In genomic region chr19:11242864-11243797, GRCh38 we compare ENCODE assay signal across 1 cellular context.
TF ChIP-seq lines count a peak whose summit lies in the region.

No MANE protein-coding gene starts in this region.

TF ChIP-seq in HepG2, 621 proteins besides CTCF, POLR2A, EP300 and RAD21 (continued from another document and continues in another):
- TF ChIP-seq CEBPZ (IDR thresholded peaks at IDR 0.05; ENCODE audit: low read length) (no peak), TARDBP (CRISPR knock-in tag; IDR thresholded peaks at IDR 0.05) (peak; percentile 54; the same call in 1 of the 2 replicates), CBX5 (CRISPR knock-in tag; IDR thresholded peaks at IDR 0.05; ENCODE audit: borderline replicate concordance) (peak; percentile 52; the same call in 1 of the 2 replicates), TOE1 (CRISPR knock-in tag; IDR thresholded peaks at IDR 0.05) (no peak; the same call in 1 of the 2 replicates), SOX6 (IDR thresholded peaks at IDR 0.05) (no peak), SOX6 (CRISPR knock-in tag; IDR thresholded peaks at IDR 0.05) (peak; percentile 30; the same call in 1 of the 2 replicates), NFE2 (CRISPR knock-in tag; IDR thresholded peaks at IDR 0.05) (no peak), XRCC5 (optimal IDR thresholded peaks at IDR 0.05; ENCODE audit: low read length) (peak; percentile 12), ZNF547 (CRISPR knock-in tag; IDR thresholded peaks at IDR 0.05) (no peak), MNT (IDR thresholded peaks at IDR 0.05) (no peak), ZNF501 (CRISPR knock-in tag; IDR thresholded peaks at IDR 0.05) (no peak), ZNF557 (CRISPR knock-in tag; IDR thresholded peaks at IDR 0.05) (no peak), HNRNPLL (IDR thresholded peaks at IDR 0.05; ENCODE audit: low read depth, low read length, poor library complexity, severe bottlenecking) (peak; percentile 71), ARNTL (CRISPR knock-in tag; IDR thresholded peaks at IDR 0.05) (peak; percentile 52; the same call in 1 of the 2 replicates), ZNF121 (CRISPR knock-in tag; IDR thresholded peaks at IDR 0.05) (no peak), HBP1 (CRISPR knock-in tag; IDR thresholded peaks at IDR 0.05; ENCODE audit: low read depth) (no peak), ZNF768 (CRISPR knock-in tag; IDR thresholded peaks at IDR 0.05) (peak; percentile 13; the same call in 1 of the 2 replicates), ZNF383 (CRISPR knock-in tag; IDR thresholded peaks at IDR 0.05; ENCODE audit: borderline replicate concordance) (no peak), FOSL1 (CRISPR knock-in tag; IDR thresholded peaks at IDR 0.05; ENCODE audit: borderline replicate concordance) (no peak), PLRG1 (conservative IDR thresholded peaks at IDR 0.05) (no peak), ZNF605 (CRISPR knock-in tag; IDR thresholded peaks at IDR 0.05) (peak; percentile 61), ZGPAT (CRISPR knock-in tag; IDR thresholded peaks at IDR 0.05) (peak; percentile 16; the same call in 1 of the 2 replicates), ZNF670 (CRISPR knock-in tag; IDR thresholded peaks at IDR 0.05; ENCODE audit: borderline replicate concordance) (no peak), GATA4 (IDR thresholded peaks at IDR 0.05; ENCODE audit: borderline replicate concordance, low read depth) (no peak), ZBTB49 (CRISPR knock-in tag; IDR thresholded peaks at IDR 0.05; ENCODE audit: borderline replicate concordance) (no peak), GATAD1 (CRISPR knock-in tag; IDR thresholded peaks at IDR 0.05) (no peak; the same call in 1 of the 2 replicates), POLR2AphosphoS5 (IDR thresholded peaks at IDR 0.05; ENCODE audit: low read depth, low read length) (peak; percentile 62), MAX (IDR thresholded peaks at IDR 0.05) (peak; percentile 55), THAP11 (CRISPR knock-in tag; IDR thresholded peaks at IDR 0.05) (peak; percentile 36; the same call in 1 of the 2 replicates), GABPB1 (CRISPR knock-in tag; IDR thresholded peaks at IDR 0.05) (peak; percentile 46), ZNF225 (CRISPR knock-in tag; IDR thresholded peaks at IDR 0.05) (0 out of 2 replicates have a peak, but pooled peaks have one; percentile 23), SIN3B (IDR thresholded peaks at IDR 0.05; ENCODE audit: low read length) (no peak), MIER3 (CRISPR knock-in tag; IDR thresholded peaks at IDR 0.05; ENCODE audit: borderline replicate concordance) (no peak), SSRP1 (CRISPR knock-in tag; IDR thresholded peaks at IDR 0.05) (peak; percentile 82; the same call in 1 of the 2 replicates), WIZ (CRISPR knock-in tag; IDR thresholded peaks at IDR 0.05) (0 out of 2 replicates have a peak, but pooled peaks have one; percentile 41), TEAD2 (CRISPR knock-in tag; IDR thresholded peaks at IDR 0.05) (no peak), ZNF609 (CRISPR knock-in tag; IDR thresholded peaks at IDR 0.05; ENCODE audit: borderline replicate concordance) (0 out of 2 replicates have a peak, but pooled peaks have one; percentile 16), NONO (IDR thresholded peaks at IDR 0.05) (no peak), NONO (CRISPR knock-in tag; conservative IDR thresholded peaks at IDR 0.05) (peak; percentile 61; the same call in 1 of the 2 replicates)
- TF ChIP-seq, protein P1, sequence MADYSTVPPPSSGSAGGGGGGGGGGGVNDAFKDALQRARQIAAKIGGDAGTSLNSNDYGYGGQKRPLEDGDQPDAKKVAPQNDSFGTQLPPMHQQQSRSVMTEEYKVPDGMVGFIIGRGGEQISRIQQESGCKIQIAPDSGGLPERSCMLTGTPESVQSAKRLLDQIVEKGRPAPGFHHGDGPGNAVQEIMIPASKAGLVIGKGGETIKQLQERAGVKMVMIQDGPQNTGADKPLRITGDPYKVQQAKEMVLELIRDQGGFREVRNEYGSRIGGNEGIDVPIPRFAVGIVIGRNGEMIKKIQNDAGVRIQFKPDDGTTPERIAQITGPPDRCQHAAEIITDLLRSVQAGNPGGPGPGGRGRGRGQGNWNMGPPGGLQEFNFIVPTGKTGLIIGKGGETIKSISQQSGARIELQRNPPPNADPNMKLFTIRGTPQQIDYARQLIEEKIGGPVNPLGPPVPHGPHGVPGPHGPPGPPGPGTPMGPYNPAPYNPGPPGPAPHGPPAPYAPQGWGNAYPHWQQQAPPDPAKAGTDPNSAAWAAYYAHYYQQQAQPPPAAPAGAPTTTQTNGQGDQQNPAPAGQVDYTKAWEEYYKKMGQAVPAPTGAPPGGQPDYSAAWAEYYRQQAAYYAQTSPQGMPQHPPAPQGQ (CRISPR knock-in tag; IDR thresholded peaks at IDR 0.05; ENCODE audit: borderline replicate concordance) = no peak
- TF ChIP-seq, protein P2, sequence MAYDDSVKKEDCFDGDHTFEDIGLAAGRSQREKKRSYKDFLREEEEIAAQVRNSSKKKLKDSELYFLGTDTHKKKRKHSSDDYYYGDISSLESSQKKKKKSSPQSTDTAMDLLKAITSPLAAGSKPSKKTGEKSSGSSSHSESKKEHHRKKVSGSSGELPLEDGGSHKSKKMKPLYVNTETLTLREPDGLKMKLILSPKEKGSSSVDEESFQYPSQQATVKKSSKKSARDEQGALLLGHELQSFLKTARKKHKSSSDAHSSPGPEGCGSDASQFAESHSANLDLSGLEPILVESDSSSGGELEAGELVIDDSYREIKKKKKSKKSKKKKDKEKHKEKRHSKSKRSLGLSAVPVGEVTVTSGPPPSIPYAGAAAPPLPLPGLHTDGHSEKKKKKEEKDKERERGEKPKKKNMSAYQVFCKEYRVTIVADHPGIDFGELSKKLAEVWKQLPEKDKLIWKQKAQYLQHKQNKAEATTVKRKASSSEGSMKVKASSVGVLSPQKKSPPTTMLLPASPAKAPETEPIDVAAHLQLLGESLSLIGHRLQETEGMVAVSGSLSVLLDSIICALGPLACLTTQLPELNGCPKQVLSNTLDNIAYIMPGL (CRISPR knock-in tag; IDR thresholded peaks at IDR 0.05; ENCODE audit: borderline replicate concordance in 1 of 2, low read depth in 1 of 2) = peak in 1 of 2 experiments; percentile 25; a peak in 1 of 4 replicates
